16 cellular contexts compared by ENCODE assay signal in the genomic region with DNA sequence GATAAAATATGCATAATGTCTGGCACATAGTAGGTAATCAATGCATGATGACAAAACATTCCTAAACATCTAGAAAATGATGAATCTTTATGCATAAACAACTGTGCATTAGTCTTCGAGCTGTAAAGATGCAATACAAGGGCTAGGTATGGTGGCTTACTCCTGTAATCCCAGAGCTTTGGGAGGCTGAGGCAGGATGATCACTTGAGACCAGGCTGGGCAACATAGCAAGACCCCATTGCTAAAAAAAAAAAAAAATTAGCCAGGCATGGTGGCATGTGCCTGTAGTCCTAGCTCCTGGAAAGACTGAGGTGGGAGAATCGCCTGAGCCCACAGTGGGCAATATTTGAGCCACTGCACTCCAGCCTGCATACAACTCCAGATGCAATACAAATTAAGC.
"Had no signal": no experiment of that assay in that cellular context is flagged by ENCODE, and none has a peak within 500 bp of the region (broad histone marks: within the 10 kb centered on the region; RNA-seq: fewer than 3 reads in every experiment).

No MANE protein-coding gene starts in this region.

- H3K9me3 ChIP-seq: gastrocnemius medialis, tibial artery, vagina had no signal

- FAIRE-seq: astrocyte, islet of Langerhans had no signal

- H3K4me3 ChIP-seq: cardiac muscle cell, gastrocnemius medialis, lung, tibial artery, vagina had no signal

- H3K36me3 ChIP-seq: cardiac muscle cell, gastrocnemius medialis, tibial artery, vagina had no signal

- H3K27ac ChIP-seq: cardiac muscle cell, gastrocnemius medialis, parathyroid adenoma, tibial artery, vagina had no signal

- DNase-seq: activated CD4-positive, alpha-beta T cell treated with anti-CD3 and anti-CD28 coated beads for 48 hours; activated CD8-positive, alpha-beta T cell treated with anti-CD3 and anti-CD28 coated beads for 36 hours; activated gamma-delta T cell treated with Interleukin-2 at 50 U/mL for 16 hours; activated T-cell treated with anti-CD3 and anti-CD28 coated beads, Interleukin-2, amount 50 U/mL, for 48 hours; erythroblast; gastrocnemius medialis; midbrain; stimulated activated naive CD4-positive, alpha-beta T cell; T-helper 2 cell; tibial artery had no signal

- H3K27me3 Mint-ChIP-seq: activated CD8-positive, alpha-beta T cell treated with anti-CD3 and anti-CD28 coated beads for 36 hours had no signal

- ATAC-seq: activated CD8-positive, alpha-beta T cell treated with anti-CD3 and anti-CD28 coated beads for 36 hours; gastrocnemius medialis had no signal

- H3K27me3 ChIP-seq: cardiac muscle cell, gastrocnemius medialis, tibial artery, vagina had no signal
